ENCODE assay signal across 16 cellular contexts in genomic region chr7:55067748-55068147, GRCh38. TPM values are rescaled to one million over a fixed set of nuclear protein-coding genes. Genes with fewer than 3 reads are reported as not detected.
A peak's percentile ranks its signal among the peaks of the same experiment; 100 is the strongest.
DNase-seq lines count a peak whose midpoint lies in the region; ATAC-seq and TF ChIP-seq lines count a peak whose summit lies in the region.
"Had no signal": no experiment of that assay in that cellular context is flagged by ENCODE, and none has a peak within 500 bp of the region (broad histone marks: within the 10 kb centered on the region; RNA-seq: fewer than 3 reads in every experiment).

No MANE protein-coding gene starts in this region.

- peak overlapping the region; percentile 41 for H4K5ac ChIP-seq in IMR-90 (ENCODE audit: low read depth, low read length)

- TF ChIP-seq CTCF in IMR-90 (conservative IDR thresholded peaks at IDR 0.05; ENCODE audit: low read depth, low read length) (no peak), osteoblast (IDR thresholded peaks at IDR 0.05; ENCODE audit: extremely low read depth, low read depth, low read length) (no peak)

- peak overlapping the region; percentile 85; the same call in 1 of the 2 replicates for H4K91ac ChIP-seq in IMR-90 (ENCODE audit: insufficient read depth, low read depth, low read length)

- no peak for TF ChIP-seq POLR2A in IMR-90 (IDR thresholded peaks at IDR 0.05; ENCODE audit: low read depth, low read length)

- H2AK5ac ChIP-seq in IMR-90 (ENCODE audit: low read depth, low read length): peak overlapping the region; percentile 99

- H2AFZ ChIP-seq in ACC112 (ENCODE audit: low read length, unreplicated experiment) (no peak overlapping the region), IMR-90 (replicated peaks; ENCODE audit: low read length, poor library complexity) (no peak overlapping the region), osteoblast (ENCODE audit: low read length) (no peak overlapping the region)

- WGBS in IMR-90 (ENCODE audit: extremely low coverage in 2 of 2, insufficient read length in 1 of 2), 2 experiments: 92% methylated on average over 9 of the region's 14 CpGs; no CpG with 5 or more reads in 1 of the 2 experiments

- H3K79me2 ChIP-seq in ACC112 (ENCODE audit: control insufficient read depth, insufficient read depth, low read length, unreplicated experiment) (peaks cover 68% of the 10 kb centered on the region), osteoblast (ENCODE audit: insufficient read depth, low read length) (peaks cover 71% of the 10 kb centered on the region)

- no peak overlapping the region for H3K4me3 ChIP-seq in ACC112 (ENCODE audit: low read depth, low read length)
- H3K4me3 ChIP-seq in IMR-90 (ENCODE audit: insufficient read depth, low read depth, low read length): no peak overlapping the region
- H3K4me3 ChIP-seq in osteoblast (ENCODE audit: insufficient read depth, low read length): no peak overlapping the region
- H3K4me3 ChIP-seq: BLaER1, SJSA1 had no signal

- peak overlapping the region; percentile 8 for H2AK9ac ChIP-seq in IMR-90 (replicated peaks; ENCODE audit: low read depth, low read length, poor library complexity)

- H2BK20ac ChIP-seq in IMR-90 (ENCODE audit: low read depth, low read length): no peak overlapping the region; the same call in 1 of the 2 replicates

- H3K27ac ChIP-seq in ACC112 (ENCODE audit: low read depth, low read length) (peak overlapping the region; percentile 97; the same call in 1 of the 2 replicates), IMR-90 (ENCODE audit: insufficient read depth, low read length) (peak overlapping the region; percentile 46; the same call in 1 of the 2 replicates), epithelial cell of prostate (peak overlapping the region; percentile 77), osteoblast (ENCODE audit: low read depth, low read length) (peak overlapping the region; percentile 18)
- H3K27ac ChIP-seq: BLaER1 had no signal

- dilution Hi-C loops in IMR-90 (cut with HindIII; ENCODE audit: low sequenced_read_pairs, unreplicated experiment): no loop called here

- no peak overlapping the region for H3K4me2 ChIP-seq in IMR-90 (ENCODE audit: low read depth, low read length)
- H3K4me2 ChIP-seq in osteoblast (ENCODE audit: insufficient read depth, low read length): no peak overlapping the region
- H3K4me2 ChIP-seq: BLaER1 had no signal

- H3K23ac ChIP-seq in IMR-90 (ENCODE audit: low read depth, low read length): peak overlapping the region; percentile 50

- H3K14ac ChIP-seq in IMR-90 (replicated peaks; ENCODE audit: low read depth, low read length): peak overlapping the region; percentile 10

- peaks cover 10% of the 10 kb centered on the region; the same call in 1 of the 2 replicates for H3K36me3 ChIP-seq in ACC112 (ENCODE audit: insufficient read depth, low read length)
- H3K36me3 ChIP-seq in IMR-90 (ENCODE audit: control insufficient read depth, insufficient read depth, low read length): peaks cover 16% of the 10 kb centered on the region
- H3K36me3 ChIP-seq in osteoblast (ENCODE audit: insufficient read depth, low read length): peaks cover 4% of the 10 kb centered on the region
- H3K36me3 ChIP-seq: BLaER1 had no signal

- peak overlapping the region; percentile 70 for H2BK5ac ChIP-seq in IMR-90 (ENCODE audit: low read depth, low read length, poor library complexity, severe bottlenecking)

- DNase-seq in IMR-90 (no peak), epithelial cell of prostate (ENCODE audit: low read depth, low spot score) (no peak), osteoblast (ENCODE audit: insufficient read length, low spot score, missing footprints) (no peak), C1 segment of cervical spinal cord (lab: John Stamatoyannopoulos, UW) (no peak), NCI-H774 (lab: John Stamatoyannopoulos, UW) (no peak), middle frontal gyrus (ENCODE audit: extremely low spot score, low spot score) (no peak)
- DNase-seq: CD8-positive, alpha-beta memory T cell; DMS79; H7; NCI-H1105; NCI-H2081; NK-92 treated with Interleukin-12 subunit alpha and Interleukin-12 subunit beta, amount 100 ng/mL, for 24 hours; PC-3 had no signal

- POLR2A ChIA-PET in IMR-90 (lab: Charles Lee; ENCODE audit: unreplicated experiment): no interaction called here

- H3K79me1 ChIP-seq in IMR-90 (ENCODE audit: low read depth in 1 of 2, low read length in 2 of 2): peaks cover 26 to 70% of the 10 kb centered on the region in 2 experiments

- no peaks in the 10 kb centered on the region; the same call in 1 of the 2 replicates for H4K20me1 ChIP-seq in IMR-90 (ENCODE audit: insufficient read depth, low read length)
- H4K20me1 ChIP-seq in osteoblast (ENCODE audit: insufficient read depth, low read length): no peaks in the 10 kb centered on the region
- H4K20me1 ChIP-seq: BLaER1 had no signal

- TF ChIP-seq RAD21 in IMR-90 (IDR thresholded peaks at IDR 0.05; ENCODE audit: low read length): no peak

- H3K4me1 ChIP-seq in ACC112 (ENCODE audit: control insufficient read depth, insufficient read depth, low read length, unreplicated experiment) (peaks cover 91% of the 10 kb centered on the region), IMR-90 (ENCODE audit: control insufficient read depth, insufficient read depth, low read length) (peaks cover 37% of the 10 kb centered on the region), osteoblast (ENCODE audit: insufficient read depth, low read length) (peaks cover 68% of the 10 kb centered on the region)

- in situ Hi-C loops in IMR-90 (cut with MboI; ENCODE audit: low sequenced_read_pairs): no loop called here

- H3K9me1 ChIP-seq in IMR-90 (ENCODE audit: insufficient read depth, low read length): peaks cover 39% of the 10 kb centered on the region

- no peak overlapping the region for H3K9ac ChIP-seq in IMR-90 (ENCODE audit: low read depth, low read length)
- H3K9ac ChIP-seq: BLaER1 had no signal

- peak overlapping the region; percentile 24 to 78; a peak in 3 of 4 replicates for H4K8ac ChIP-seq in IMR-90 (ENCODE audit: low read depth in 2 of 2, low read length in 2 of 2)

- peak overlapping the region; percentile 76 for H3K4ac ChIP-seq in IMR-90 (ENCODE audit: low read depth, low read length)

- peak overlapping the region; percentile 75; the same call in 1 of the 2 replicates for H3K18ac ChIP-seq in IMR-90 (ENCODE audit: low read depth, low read length)

- H3K27me3 ChIP-seq in ACC112 (ENCODE audit: insufficient read depth, low read length) (no peaks in the 10 kb centered on the region), IMR-90 (ENCODE audit: control insufficient read depth, insufficient read depth, low read length) (no peaks in the 10 kb centered on the region), osteoblast (ENCODE audit: insufficient read depth, low read length) (no peaks in the 10 kb centered on the region)
- H3K27me3 ChIP-seq: BLaER1, SJSA1 had no signal

- H3K56ac ChIP-seq in IMR-90 (ENCODE audit: extremely low read depth, insufficient read depth, low read length): no peak overlapping the region

- H3K9me3 ChIP-seq in IMR-90 (ENCODE audit: control insufficient read depth, insufficient read depth, low read length) (no peaks in the 10 kb centered on the region), osteoblast (ENCODE audit: low read depth, low read length) (no peaks in the 10 kb centered on the region)
- H3K9me3 ChIP-seq: BLaER1, SJSA1 had no signal

- H2BK120ac ChIP-seq in IMR-90 (ENCODE audit: low read depth, low read length): peak overlapping the region; percentile 56; the same call in 1 of the 2 replicates

- intact Hi-C loops in IMR-90 (cut with micrococcal nuclease): loop anchor here (5.0 kb wide), 2 partner anchors 40 to 190 kb away; no protein-coding TSS in a partner anchor

- ATAC-seq in IMR-90 (ENCODE audit: low read depth): no peak
- ATAC-seq: PC-3 had no signal

- peak overlapping the region; percentile 24; the same call in 2 of the 3 replicates for H2BK15ac ChIP-seq in IMR-90 (ENCODE audit: low read depth, low read length)

- BruUV-seq in IMR-90 (replicated peaks; lab: Mats Ljungman, UMichigan): no TSS peak

- CTCF ChIA-PET in IMR-90 (lab: Yijun Ruan, JAX): no interaction called here

TF ChIP-seq in IMR-90, 13 proteins besides CTCF, POLR2A, EP300 and RAD21:
- TF ChIP-seq ELK1 (IDR thresholded peaks at IDR 0.05; ENCODE audit: borderline replicate concordance, low read depth, low read length) (no peak), RFX5 (IDR thresholded peaks at IDR 0.05; ENCODE audit: low read depth, low read length) (no peak), CHD1 (IDR thresholded peaks at IDR 0.05; ENCODE audit: low read depth, low read length) (no peak), SMC3 (IDR thresholded peaks at IDR 0.05; ENCODE audit: low read depth, low read length) (no peak), USF2 (IDR thresholded peaks at IDR 0.05; ENCODE audit: low read depth, low read length) (no peak), RCOR1 (IDR thresholded peaks at IDR 0.05; ENCODE audit: insufficient replicate concordance, low read length) (no peak), BHLHE40 (IDR thresholded peaks at IDR 0.05; ENCODE audit: low read depth, low read length) (no peak), MAZ (IDR thresholded peaks at IDR 0.05; ENCODE audit: borderline replicate concordance, low read depth, low read length) (no peak), FOS (IDR thresholded peaks at IDR 0.05; ENCODE audit: low read depth, low read length) (no peak)

RNA-seq across cellular contexts. Expression of gene EGFR, which starts 48.9 kb away (rescaled TPM):
- 60.4 and 63.9 TPM in 2 replicates for total RNA-seq in IMR-90 (2012; rRNA removed)
- polyA plus RNA-seq in IMR-90 (2012; rRNA removed): 36.9 and 37.8 TPM in 2 replicates
- polyA plus RNA-seq in IMR-90 (2012; cell fraction: cytosol; rRNA removed): 24.8 and 27.5 TPM in 2 replicates
- polyA plus RNA-seq in IMR-90 (2012; cell fraction: nucleus; rRNA removed; ENCODE audit: low replicate concordance): 66.1 and 93.0 TPM in 2 replicates
- 104 and 110 TPM in 2 replicates for total RNA-seq in osteoblast
- total RNA-seq: CD8-positive, alpha-beta memory T cell had no signal
- polyA plus RNA-seq: CD8-positive, alpha-beta memory T cell had no signal

Comparison
In these comparisons a context has a peak if more than half of its experiments do, and no peak if none do; other contexts are left out.
1. H3K27ac ChIP-seq: peak in every context shown above with its lines; median percentile 97 in ACC112; 77 in epithelial cell of prostate; 46 in IMR-90; 18 in osteoblast.